ENCODE assay signal across 1 cellular context in genomic region chr2:75432761-75433361, GRCh38.
TF ChIP-seq lines count a peak whose summit lies in the region.

No MANE protein-coding gene starts in this region.

TF ChIP-seq in GM23338, 12 proteins besides CTCF, POLR2A, EP300 and RAD21 (continued from another document):
- TF ChIP-seq, protein P1, sequence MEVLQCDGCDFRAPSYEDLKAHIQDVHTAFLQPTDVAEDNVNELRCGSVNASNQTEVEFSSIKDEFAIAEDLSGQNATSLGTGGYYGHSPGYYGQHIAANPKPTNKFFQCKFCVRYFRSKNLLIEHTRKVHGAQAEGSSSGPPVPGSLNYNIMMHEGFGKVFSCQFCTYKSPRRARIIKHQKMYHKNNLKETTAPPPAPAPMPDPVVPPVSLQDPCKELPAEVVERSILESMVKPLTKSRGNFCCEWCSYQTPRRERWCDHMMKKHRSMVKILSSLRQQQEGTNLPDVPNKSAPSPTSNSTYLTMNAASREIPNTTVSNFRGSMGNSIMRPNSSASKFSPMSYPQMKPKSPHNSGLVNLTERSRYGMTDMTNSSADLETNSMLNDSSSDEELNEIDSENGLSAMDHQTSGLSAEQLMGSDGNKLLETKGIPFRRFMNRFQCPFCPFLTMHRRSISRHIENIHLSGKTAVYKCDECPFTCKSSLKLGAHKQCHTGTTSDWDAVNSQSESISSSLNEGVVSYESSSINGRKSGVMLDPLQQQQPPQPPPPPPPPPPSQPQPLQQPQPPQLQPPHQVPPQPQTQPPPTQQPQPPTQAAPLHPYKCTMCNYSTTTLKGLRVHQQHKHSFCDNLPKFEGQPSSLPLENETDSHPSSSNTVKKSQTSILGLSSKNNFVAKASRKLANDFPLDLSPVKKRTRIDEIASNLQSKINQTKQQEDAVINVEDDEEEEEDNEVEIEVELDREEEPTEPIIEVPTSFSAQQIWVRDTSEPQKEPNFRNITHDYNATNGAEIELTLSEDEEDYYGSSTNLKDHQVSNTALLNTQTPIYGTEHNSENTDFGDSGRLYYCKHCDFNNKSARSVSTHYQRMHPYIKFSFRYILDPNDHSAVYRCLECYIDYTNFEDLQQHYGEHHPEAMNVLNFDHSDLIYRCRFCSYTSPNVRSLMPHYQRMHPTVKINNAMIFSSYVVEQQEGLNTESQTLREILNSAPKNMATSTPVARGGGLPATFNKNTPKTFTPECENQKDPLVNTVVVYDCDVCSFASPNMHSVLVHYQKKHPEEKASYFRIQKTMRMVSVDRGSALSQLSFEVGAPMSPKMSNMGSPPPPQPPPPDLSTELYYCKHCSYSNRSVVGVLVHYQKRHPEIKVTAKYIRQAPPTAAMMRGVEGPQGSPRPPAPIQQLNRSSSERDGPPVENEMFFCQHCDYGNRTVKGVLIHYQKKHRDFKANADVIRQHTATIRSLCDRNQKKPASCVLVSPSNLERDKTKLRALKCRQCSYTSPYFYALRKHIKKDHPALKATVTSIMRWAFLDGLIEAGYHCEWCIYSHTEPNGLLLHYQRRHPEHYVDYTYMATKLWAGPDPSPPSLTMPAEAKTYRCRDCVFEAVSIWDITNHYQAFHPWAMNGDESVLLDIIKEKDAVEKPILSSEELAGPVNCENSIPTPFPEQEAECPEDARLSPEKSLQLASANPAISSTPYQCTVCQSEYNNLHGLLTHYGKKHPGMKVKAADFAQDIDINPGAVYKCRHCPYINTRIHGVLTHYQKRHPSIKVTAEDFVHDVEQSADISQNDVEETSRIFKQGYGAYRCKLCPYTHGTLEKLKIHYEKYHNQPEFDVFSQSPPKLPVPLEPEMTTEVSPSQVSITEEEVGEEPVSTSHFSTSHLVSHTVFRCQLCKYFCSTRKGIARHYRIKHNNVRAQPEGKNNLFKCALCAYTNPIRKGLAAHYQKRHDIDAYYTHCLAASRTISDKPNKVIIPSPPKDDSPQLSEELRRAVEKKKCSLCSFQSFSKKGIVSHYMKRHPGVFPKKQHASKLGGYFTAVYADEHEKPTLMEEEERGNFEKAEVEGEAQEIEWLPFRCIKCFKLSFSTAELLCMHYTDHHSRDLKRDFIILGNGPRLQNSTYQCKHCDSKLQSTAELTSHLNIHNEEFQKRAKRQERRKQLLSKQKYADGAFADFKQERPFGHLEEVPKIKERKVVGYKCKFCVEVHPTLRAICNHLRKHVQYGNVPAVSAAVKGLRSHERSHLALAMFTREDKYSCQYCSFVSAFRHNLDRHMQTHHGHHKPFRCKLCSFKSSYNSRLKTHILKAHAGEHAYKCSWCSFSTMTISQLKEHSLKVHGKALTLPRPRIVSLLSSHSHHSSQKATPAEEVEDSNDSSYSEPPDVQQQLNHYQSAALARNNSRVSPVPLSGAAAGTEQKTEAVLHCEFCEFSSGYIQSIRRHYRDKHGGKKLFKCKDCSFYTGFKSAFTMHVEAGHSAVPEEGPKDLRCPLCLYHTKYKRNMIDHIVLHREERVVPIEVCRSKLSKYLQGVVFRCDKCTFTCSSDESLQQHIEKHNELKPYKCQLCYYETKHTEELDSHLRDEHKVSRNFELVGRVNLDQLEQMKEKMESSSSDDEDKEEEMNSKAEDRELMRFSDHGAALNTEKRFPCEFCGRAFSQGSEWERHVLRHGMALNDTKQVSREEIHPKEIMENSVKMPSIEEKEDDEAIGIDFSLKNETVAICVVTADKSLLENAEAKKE (CRISPR knock-in tag; IDR thresholded peaks at IDR 0.05) = no peak
